Comparison of ENCODE assay signal across 14 cellular contexts in genomic region chr11:131770801-131771200, GRCh38.
"Had no signal": no experiment of that assay in that cellular context is flagged by ENCODE, and none has a peak within 500 bp of the region (broad histone marks: within the 10 kb centered on the region; RNA-seq: fewer than 3 reads in every experiment).

No MANE protein-coding gene starts in this region.

- DNase-seq: activated CD4-positive, alpha-beta T cell treated with anti-CD3 and anti-CD28 coated beads for 48 hours; activated CD8-positive, alpha-beta memory T cell treated with anti-CD3 and anti-CD28 coated beads, Interleukin-2, amount 50 U/mL, for 48 hours; activated CD8-positive, alpha-beta T cell treated with anti-CD3 and anti-CD28 coated beads, Interleukin-2, amount 10 ng/mL, durations not matched to agents 7 days and 5 days; activated naive CD4-positive, alpha-beta T cell treated with anti-CD3 and anti-CD28 coated beads, Interleukin-2, amount 10 ng/mL, durations not matched to agents 7 days and 5 days; brain microvascular endothelial cell; dorsolateral prefrontal cortex; pancreas; SW 1271 had no signal

- H3K4me3 ChIP-seq: dorsolateral prefrontal cortex, gastroesophageal sphincter, pancreas, tibial nerve, vagina had no signal

- H3K27ac Mint-ChIP-seq: activated CD8-positive, alpha-beta T cell treated with anti-CD3 and anti-CD28 coated beads, Interleukin-2, amount 10 ng/mL, durations not matched to agents 7 days and 5 days; activated naive CD4-positive, alpha-beta T cell treated with anti-CD3 and anti-CD28 coated beads, Interleukin-2, amount 10 ng/mL, durations not matched to agents 7 days and 5 days; stimulated activated memory B cell treated with anti-CD40 and anti-IgM and Interleukin-4, amounts not matched to agents 10 μg/mL and 1 μg/mL and 100 μg/mL, for 72 hours; T-helper 2 cell treated with Interferon-gamma antibody and Interleukin-4, amounts not matched to agents 5 μg/mL and 100 μg/mL, for 36 hours had no signal

- H3K27me3 ChIP-seq: brain microvascular endothelial cell, dorsolateral prefrontal cortex, pancreas, tibial nerve, vagina had no signal

- H3K4me1 Mint-ChIP-seq: activated naive CD4-positive, alpha-beta T cell treated with anti-CD3 and anti-CD28 coated beads, Interleukin-2, amount 10 ng/mL, durations not matched to agents 7 days and 5 days; stimulated activated memory B cell treated with anti-CD40 and anti-IgM and Interleukin-4, amounts not matched to agents 10 μg/mL and 1 μg/mL and 100 μg/mL, for 72 hours had no signal

- H3K4me3 Mint-ChIP-seq: activated CD8-positive, alpha-beta T cell treated with anti-CD3 and anti-CD28 coated beads, Interleukin-2, amount 10 ng/mL, durations not matched to agents 7 days and 5 days; activated naive CD4-positive, alpha-beta T cell treated with anti-CD3 and anti-CD28 coated beads, Interleukin-2, amount 10 ng/mL, durations not matched to agents 7 days and 5 days; stimulated activated memory B cell treated with anti-CD40 and anti-IgM and Interleukin-4, amounts not matched to agents 10 μg/mL and 1 μg/mL and 100 μg/mL, for 72 hours; T-helper 2 cell treated with Interferon-gamma antibody and Interleukin-4, amounts not matched to agents 5 μg/mL and 100 μg/mL, for 36 hours had no signal

- H3K27me3 Mint-ChIP-seq: activated naive CD4-positive, alpha-beta T cell treated with anti-CD3 and anti-CD28 coated beads, Interleukin-2, amount 10 ng/mL, durations not matched to agents 7 days and 5 days; stimulated activated memory B cell treated with anti-CD40 and anti-IgM and Interleukin-4, amounts not matched to agents 10 μg/mL and 1 μg/mL and 100 μg/mL, for 72 hours had no signal

- H3K9me3 ChIP-seq: gastroesophageal sphincter, pancreas, tibial nerve, vagina had no signal

- H3K4me1 ChIP-seq: gastroesophageal sphincter, pancreas, tibial nerve, vagina had no signal

- H3K27ac ChIP-seq: brain microvascular endothelial cell, dorsolateral prefrontal cortex, gastroesophageal sphincter, pancreas, tibial nerve, vagina, VCaP had no signal

- H3K9me3 Mint-ChIP-seq: activated naive CD4-positive, alpha-beta T cell treated with anti-CD3 and anti-CD28 coated beads, Interleukin-2, amount 10 ng/mL, durations not matched to agents 7 days and 5 days; T-helper 2 cell treated with Interferon-gamma antibody and Interleukin-4, amounts not matched to agents 5 μg/mL and 100 μg/mL, for 36 hours had no signal

- H3K36me3 Mint-ChIP-seq: activated naive CD4-positive, alpha-beta T cell treated with anti-CD3 and anti-CD28 coated beads, Interleukin-2, amount 10 ng/mL, durations not matched to agents 7 days and 5 days; stimulated activated memory B cell treated with anti-CD40 and anti-IgM and Interleukin-4, amounts not matched to agents 10 μg/mL and 1 μg/mL and 100 μg/mL, for 72 hours had no signal

- H3K36me3 ChIP-seq: brain microvascular endothelial cell, gastroesophageal sphincter, pancreas, tibial nerve, vagina had no signal
